1 cellular context compared by ENCODE assay signal in genomic region chr3:194584866-194585265, GRCh38.
TF ChIP-seq lines count a peak whose summit lies in the region.

No MANE protein-coding gene starts in this region.

TF ChIP-seq in SK-N-SH, 30 proteins besides CTCF, POLR2A, EP300 and RAD21 (continued from another document):
- TF ChIP-seq, protein P1, sequence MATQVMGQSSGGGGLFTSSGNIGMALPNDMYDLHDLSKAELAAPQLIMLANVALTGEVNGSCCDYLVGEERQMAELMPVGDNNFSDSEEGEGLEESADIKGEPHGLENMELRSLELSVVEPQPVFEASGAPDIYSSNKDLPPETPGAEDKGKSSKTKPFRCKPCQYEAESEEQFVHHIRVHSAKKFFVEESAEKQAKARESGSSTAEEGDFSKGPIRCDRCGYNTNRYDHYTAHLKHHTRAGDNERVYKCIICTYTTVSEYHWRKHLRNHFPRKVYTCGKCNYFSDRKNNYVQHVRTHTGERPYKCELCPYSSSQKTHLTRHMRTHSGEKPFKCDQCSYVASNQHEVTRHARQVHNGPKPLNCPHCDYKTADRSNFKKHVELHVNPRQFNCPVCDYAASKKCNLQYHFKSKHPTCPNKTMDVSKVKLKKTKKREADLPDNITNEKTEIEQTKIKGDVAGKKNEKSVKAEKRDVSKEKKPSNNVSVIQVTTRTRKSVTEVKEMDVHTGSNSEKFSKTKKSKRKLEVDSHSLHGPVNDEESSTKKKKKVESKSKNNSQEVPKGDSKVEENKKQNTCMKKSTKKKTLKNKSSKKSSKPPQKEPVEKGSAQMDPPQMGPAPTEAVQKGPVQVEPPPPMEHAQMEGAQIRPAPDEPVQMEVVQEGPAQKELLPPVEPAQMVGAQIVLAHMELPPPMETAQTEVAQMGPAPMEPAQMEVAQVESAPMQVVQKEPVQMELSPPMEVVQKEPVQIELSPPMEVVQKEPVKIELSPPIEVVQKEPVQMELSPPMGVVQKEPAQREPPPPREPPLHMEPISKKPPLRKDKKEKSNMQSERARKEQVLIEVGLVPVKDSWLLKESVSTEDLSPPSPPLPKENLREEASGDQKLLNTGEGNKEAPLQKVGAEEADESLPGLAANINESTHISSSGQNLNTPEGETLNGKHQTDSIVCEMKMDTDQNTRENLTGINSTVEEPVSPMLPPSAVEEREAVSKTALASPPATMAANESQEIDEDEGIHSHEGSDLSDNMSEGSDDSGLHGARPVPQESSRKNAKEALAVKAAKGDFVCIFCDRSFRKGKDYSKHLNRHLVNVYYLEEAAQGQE (IDR thresholded peaks at IDR 0.05; ENCODE audit: low read depth, low read length) = no peak
- no peak for TF ChIP-seq SMC3 (IDR thresholded peaks at IDR 0.05; ENCODE audit: low read depth, low read length)
